8 cellular contexts compared by ENCODE assay signal in the genomic region with DNA sequence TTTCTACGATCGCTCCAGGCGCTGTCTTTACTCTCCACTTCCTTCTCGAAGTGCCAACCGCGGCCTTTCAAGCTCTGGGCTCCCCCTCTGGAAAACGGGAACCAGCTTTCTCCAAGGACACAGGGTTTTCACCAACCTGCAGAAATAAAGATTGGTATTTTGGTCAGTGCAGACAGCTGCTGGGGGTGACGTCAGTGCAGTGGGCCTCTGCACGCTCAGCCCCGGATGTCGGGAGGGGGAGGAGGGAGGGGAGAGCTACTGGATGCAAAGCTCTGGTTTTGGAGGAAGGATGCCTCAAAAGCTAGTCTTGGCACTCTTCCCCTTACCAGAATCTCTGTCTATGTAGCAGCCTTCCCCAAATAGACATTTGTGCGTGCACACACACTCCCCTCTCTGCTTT. TPM values are rescaled to one million over a fixed set of nuclear protein-coding genes. Genes with fewer than 3 reads are reported as not detected.
DNase-seq lines count a peak whose midpoint lies in the region; ATAC-seq and TF ChIP-seq lines count a peak whose summit lies in the region.

No MANE protein-coding gene starts in this region.

- peak overlapping the region; percentile 47 for H3K4me3 Mint-ChIP-seq in activated B cell treated with CpG ODN at 0.5 μM for 24 hours

- POLR2A ChIA-PET in activated B cell treated with CpG ODN at 0.5 μM for 24 hours (lab: Charles Lee): interaction anchor here (0.5 to 1.8 kb wide), 3 partner anchors 20 to 1512 kb away, joined by 3 to 18 read pairs (median 4); partner anchors contain the start of genes HRK and TAOK3

- H3K27ac Mint-ChIP-seq in activated B cell treated with CpG ODN at 0.5 μM for 24 hours: peak overlapping the region; percentile 81

- H3K4me1 Mint-ChIP-seq in activated B cell treated with CpG ODN at 0.5 μM for 24 hours: peaks cover 73% of the 10 kb centered on the region

- ATAC-seq in GM19467 (IDR thresholded peaks at IDR 0.05; ENCODE audit: unreplicated experiment) (peak; percentile 77), HG03469 (IDR thresholded peaks at IDR 0.05; ENCODE audit: unreplicated experiment) (peak; percentile 67), activated B cell treated with CpG ODN at 0.5 μM for 24 hours (ENCODE audit: low read depth) (peak; percentile 72)

- H3K9me3 Mint-ChIP-seq in activated B cell treated with CpG ODN at 0.5 μM for 24 hours: no peaks in the 10 kb centered on the region

- DNase-seq in ELF-1 (ENCODE audit: low read depth, low spot score) (peak; percentile 37), activated B cell treated with CpG ODN at 0.5 μM for 24 hours (peak; percentile 44), germinal center (ENCODE audit: low spot score) (peak; percentile 83), stromal cell of bone marrow (ENCODE audit: low read depth) (peak; percentile 62), kidney glomerular epithelial cell (lab: John Stamatoyannopoulos, UW) (no peak), SKM-1 treated with dmso at 0.1 percent for 144 hours (lab: John Stamatoyannopoulos, UW; ENCODE audit: unreplicated experiment) (no peak)

- H3K27me3 Mint-ChIP-seq in activated B cell treated with CpG ODN at 0.5 μM for 24 hours: no peaks in the 10 kb centered on the region

- H3K36me3 Mint-ChIP-seq in activated B cell treated with CpG ODN at 0.5 μM for 24 hours (ENCODE audit: low read depth): no peaks in the 10 kb centered on the region

- intact Hi-C loops in activated B cell treated with CpG ODN at 0.5 μM for 24 hours (cut with micrococcal nuclease): loop anchor here (1.0 kb wide), 1 partner anchor 20 kb away; the partner anchor contains the start of gene HRK

- CTCF ChIA-PET in activated B cell treated with CpG ODN at 0.5 μM for 24 hours (lab: Charles Lee): interaction anchor here (1.1 kb wide), 1 partner anchor 19 kb away, joined by 4 read pairs; no protein-coding TSS in a partner anchor

- TF ChIP-seq CTCF in activated B cell treated with CpG ODN at 0.5 μM for 24 hours (IDR thresholded peaks at IDR 0.05): no peak

RNA-seq across cellular contexts. Expression of gene HRK, which starts 19.9 kb away (rescaled TPM):
- total RNA-seq in activated B cell treated with CpG ODN at 0.5 μM for 24 hours: 2.6 and 4.7 TPM in 2 replicates

RNA-seq across cellular contexts. Expression of gene FBXW8, which starts 49.4 kb away (rescaled TPM):
- 16.1 and 17.6 TPM in 2 replicates for total RNA-seq in activated B cell treated with CpG ODN at 0.5 μM for 24 hours

Comparison
In these comparisons a context has a peak if more than half of its experiments do, and no peak if none do; other contexts are left out.
1. DNase-seq: peak in ELF-1 (single experiment), activated B cell treated with CpG ODN at 0.5 μM for 24 hours (single experiment), germinal center (single experiment) and stromal cell of bone marrow (single experiment); none in kidney glomerular epithelial cell (single experiment) and SKM-1 treated with dmso at 0.1 percent for 144 hours (single experiment).
2. Peak in every context shown above with its lines, with median percentiles within 50 percentile points of each other: ATAC-seq.